In genomic region chr14:24681056-24681455, GRCh38 we compare ENCODE assay signal across 30 cellular contexts. TPM values are rescaled to one million over a fixed set of nuclear protein-coding genes. Genes with fewer than 3 reads are reported as not detected.
"Had no signal": no experiment of that assay in that cellular context is flagged by ENCODE, and none has a peak within 500 bp of the region (broad histone marks: within the 10 kb centered on the region; RNA-seq: fewer than 3 reads in every experiment).

No MANE protein-coding gene starts in this region.

- H3K4me1 ChIP-seq: adrenal gland, ascending aorta, gastrocnemius medialis had no signal

- FAIRE-seq: colon, endothelial cell of umbilical vein, small intestine, urothelium cell line had no signal

- H3K27me3 ChIP-seq: adrenal gland, ascending aorta, brain microvascular endothelial cell, gastrocnemius medialis, right lobe of liver, stomach, suprapubic skin had no signal

- ATAC-seq: activated CD8-positive, alpha-beta memory T cell treated with anti-CD3 and anti-CD28 coated beads, Interleukin-2, amount 10 ng/mL, durations not matched to agents 7 days and 5 days; esophagus mucosa; gastrocnemius medialis; left cardiac atrium; right lobe of liver; stimulated activated memory B cell treated with anti-CD40 and anti-IgM and Interleukin-4, amounts not matched to agents 10 μg/mL and 1 μg/mL and 100 μg/mL, for 72 hours had no signal

- H3K36me3 ChIP-seq: adrenal gland, ascending aorta, brain microvascular endothelial cell, gastrocnemius medialis, right lobe of liver, stomach, suprapubic skin, transverse colon had no signal

- DNase-seq: activated CD4-positive, alpha-beta memory T cell treated with anti-CD3 and anti-CD28 coated beads for 36 hours; activated CD4-positive, alpha-beta T cell treated with anti-CD3 and anti-CD28 coated beads for 48 hours; activated CD8-positive, alpha-beta memory T cell treated with anti-CD3 and anti-CD28 coated beads, Interleukin-2, amount 10 ng/mL, durations not matched to agents 7 days and 5 days; activated gamma-delta T cell treated with Interleukin-2 at 50 U/mL for 16 hours; activated T-cell treated with anti-CD3 and anti-CD28 coated beads for 4 hours; adrenal gland; brain microvascular endothelial cell; central memory CD4-positive, alpha-beta T cell; effector memory CD4-positive, alpha-beta T cell; gastrocnemius medialis; head of caudate nucleus; islet precursor cell; left cardiac atrium; occipital lobe; small intestine; stimulated activated CD4-positive, alpha-beta T cell treated with anti-CD3 and anti-CD28 coated beads, Interleukin-2, amount 100 ng/mL, for 24 hours; stomach; transverse colon had no signal

- H3K36me3 Mint-ChIP-seq: activated CD4-positive, alpha-beta memory T cell treated with anti-CD3 and anti-CD28 coated beads for 36 hours; memory B cell; stimulated activated memory B cell treated with anti-CD40 and anti-IgM and Interleukin-4, amounts not matched to agents 10 μg/mL and 1 μg/mL and 100 μg/mL, for 72 hours had no signal

- H3K4me3 Mint-ChIP-seq: activated CD4-positive, alpha-beta memory T cell treated with anti-CD3 and anti-CD28 coated beads for 36 hours; activated CD8-positive, alpha-beta memory T cell treated with anti-CD3 and anti-CD28 coated beads, Interleukin-2, amount 10 ng/mL, durations not matched to agents 7 days and 5 days; activated naive CD4-positive, alpha-beta T cell treated with anti-CD3 and anti-CD28 coated beads, Interleukin-2, amount 50 U/mL, for 24 hours; memory B cell; neural crest cell; stimulated activated memory B cell treated with anti-CD40 and anti-IgM and Interleukin-4, amounts not matched to agents 10 μg/mL and 1 μg/mL and 100 μg/mL, for 72 hours had no signal

- H3K27me3 Mint-ChIP-seq: activated CD4-positive, alpha-beta memory T cell treated with anti-CD3 and anti-CD28 coated beads for 36 hours; activated CD8-positive, alpha-beta memory T cell treated with anti-CD3 and anti-CD28 coated beads, Interleukin-2, amount 10 ng/mL, durations not matched to agents 7 days and 5 days; activated naive CD4-positive, alpha-beta T cell treated with anti-CD3 and anti-CD28 coated beads, Interleukin-2, amount 50 U/mL, for 24 hours; memory B cell; stimulated activated memory B cell treated with anti-CD40 and anti-IgM and Interleukin-4, amounts not matched to agents 10 μg/mL and 1 μg/mL and 100 μg/mL, for 72 hours had no signal

- H3K4me3 ChIP-seq: adrenal gland, ascending aorta, gastrocnemius medialis, right lobe of liver, stomach, suprapubic skin, transverse colon had no signal

- H3K9me3 ChIP-seq: adrenal gland, ascending aorta, gastrocnemius medialis, right lobe of liver, stomach, suprapubic skin, transverse colon had no signal

- H3K27ac ChIP-seq: adrenal gland, ascending aorta, brain microvascular endothelial cell, gastrocnemius medialis, right lobe of liver, suprapubic skin, transverse colon had no signal

- H3K27ac Mint-ChIP-seq: activated CD4-positive, alpha-beta memory T cell treated with anti-CD3 and anti-CD28 coated beads for 36 hours; activated naive CD4-positive, alpha-beta T cell treated with anti-CD3 and anti-CD28 coated beads, Interleukin-2, amount 50 U/mL, for 24 hours; memory B cell; stimulated activated memory B cell treated with anti-CD40 and anti-IgM and Interleukin-4, amounts not matched to agents 10 μg/mL and 1 μg/mL and 100 μg/mL, for 72 hours had no signal

- H3K9me3 Mint-ChIP-seq: activated naive CD4-positive, alpha-beta T cell treated with anti-CD3 and anti-CD28 coated beads, Interleukin-2, amount 50 U/mL, for 24 hours; neural crest cell; stimulated activated memory B cell treated with anti-CD40 and anti-IgM and Interleukin-4, amounts not matched to agents 10 μg/mL and 1 μg/mL and 100 μg/mL, for 72 hours had no signal

RNA-seq across cellular contexts. Expression of gene GZMB, which starts 47.1 kb away (rescaled TPM):
- total RNA-seq: ascending aorta, dermis microvascular lymphatic vessel endothelial cell, endothelial cell of umbilical vein, neural crest cell, occipital lobe had no signal
- polyA plus RNA-seq: endothelial cell of umbilical vein had no signal
